In the genomic region with DNA sequence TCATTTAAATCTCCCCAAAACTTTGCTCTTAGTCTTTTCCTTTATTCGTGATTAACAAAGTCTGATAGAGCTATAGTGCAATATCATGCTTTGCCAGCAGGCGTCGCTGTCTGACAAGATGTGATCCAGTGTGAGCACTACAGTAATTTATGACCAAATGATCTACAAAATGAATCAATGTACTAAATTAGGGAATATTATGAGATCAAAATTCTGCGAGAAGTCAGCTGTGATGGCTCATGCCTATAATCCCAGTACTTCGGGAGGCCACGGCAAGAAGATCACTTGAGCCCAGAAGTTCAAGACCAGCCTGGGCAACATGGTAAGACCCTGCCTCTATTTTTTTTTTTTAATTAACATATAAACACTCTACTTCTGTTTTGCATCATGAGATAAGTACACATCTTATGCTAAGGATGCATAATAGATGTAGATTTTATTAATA, we compare ENCODE assay signal across 9 cellular contexts. TPM values are rescaled to one million over a fixed set of nuclear protein-coding genes. Genes with fewer than 3 reads are reported as not detected.
A peak's percentile ranks its signal among the peaks of the same experiment; 100 is the strongest.
DNase-seq lines count a peak whose midpoint lies in the region; ATAC-seq, FAIRE-seq and TF ChIP-seq lines count a peak whose summit lies in the region.
"Had no signal": no experiment of that assay in that cellular context is flagged by ENCODE, and none has a peak within 500 bp of the region (broad histone marks: within the 10 kb centered on the region; RNA-seq: fewer than 3 reads in every experiment).

No MANE protein-coding gene starts in this region.

- H3K4me3 Mint-ChIP-seq in activated naive CD4-positive, alpha-beta T cell treated with anti-CD3 and anti-CD28 coated beads for 36 hours = no peak overlapping the region
- H3K4me3 Mint-ChIP-seq: stimulated activated naive CD8-positive, alpha-beta T cell treated with anti-CD3 and anti-CD28 coated beads, Interleukin-15, Interleukin-2, amounts not matched to agents 100 ng/mL and 50 ng/mL, for 24 hours had no signal

- 0 out of 2 replicates have a peak, but pooled peaks cover 5% of the 10 kb centered on the region for H3K9me3 ChIP-seq in SK-N-MC (ENCODE audit: low read depth, low read length)
- H3K9me3 ChIP-seq in right cardiac atrium (ENCODE audit: control insufficient read depth, low read length) = no peaks in the 10 kb centered on the region

- H3K27ac ChIP-seq in SK-N-MC (no peak overlapping the region), right cardiac atrium (ENCODE audit: low read length) (no peak overlapping the region)

- H3K27me3 ChIP-seq in right cardiac atrium (ENCODE audit: control insufficient read depth, insufficient read depth) = no peaks in the 10 kb centered on the region

- H3K9ac ChIP-seq in SK-N-MC (ENCODE audit: insufficient read length) = no peak overlapping the region

- H3K36me3 ChIP-seq in SK-N-MC (ENCODE audit: insufficient read depth, low read length) = no peaks in the 10 kb centered on the region

- no peaks in the 10 kb centered on the region for H3K27me3 Mint-ChIP-seq in activated naive CD4-positive, alpha-beta T cell treated with anti-CD3 and anti-CD28 coated beads for 36 hours (ENCODE audit: low read depth)
- H3K27me3 Mint-ChIP-seq: stimulated activated naive CD8-positive, alpha-beta T cell treated with anti-CD3 and anti-CD28 coated beads, Interleukin-15, Interleukin-2, amounts not matched to agents 100 ng/mL and 50 ng/mL, for 24 hours had no signal

- 46% methylated on average over 6 of the region's 6 CpGs for WGBS in right cardiac atrium

- DNase-seq in AG09309 (ENCODE audit: low read depth) (no peak), GM19239 (ENCODE audit: insufficient read length, low spot score) (no peak), SK-N-MC (ENCODE audit: low read depth, low spot score) (peak; percentile 60), right cardiac atrium (peak; percentile 61 to 87 (median 80))
- peak; percentile 94 for DNase-seq in activated naive CD4-positive, alpha-beta T cell treated with anti-CD3 and anti-CD28 coated beads for 36 hours
- peak; percentile 92 to 93 for DNase-seq in stimulated activated CD4-positive, alpha-beta T cell treated with anti-CD3 and anti-CD28 coated beads, Interleukin-2, amount 100 ng/mL, for 24 hours

- no peaks in the 10 kb centered on the region for H3K36me3 Mint-ChIP-seq in activated naive CD4-positive, alpha-beta T cell treated with anti-CD3 and anti-CD28 coated beads for 36 hours (ENCODE audit: low read depth)

- H3K4me3 ChIP-seq in AG09309 (ENCODE audit: control insufficient read depth, low read depth, low read length) (no peak overlapping the region), SK-N-MC (no peak overlapping the region), right cardiac atrium (ENCODE audit: low read length) (no peak overlapping the region)

- peak; percentile 84 for TF ChIP-seq CTCF in AG09309 (IDR thresholded peaks at IDR 0.05; ENCODE audit: control insufficient read depth, insufficient read depth, low read depth, low read length, missing control alignments)

- intact Hi-C loops in activated naive CD4-positive, alpha-beta T cell treated with anti-CD3 and anti-CD28 coated beads for 36 hours (cut with micrococcal nuclease) = loop anchor here (1.0 kb wide), 2 partner anchors 166 to 202 kb away; no protein-coding TSS in a partner anchor
- intact Hi-C loops in right cardiac atrium (cut with DNase I) = loop anchor here in 3 of 4 donors (2.0 to 10.0 kb wide), 4 partner anchors 166 to 203 kb away; no protein-coding TSS in a partner anchor

- peak; percentile 81 for FAIRE-seq in GM19239 (lab: Jason Lieb, UNC)

- H3K27ac Mint-ChIP-seq in activated naive CD4-positive, alpha-beta T cell treated with anti-CD3 and anti-CD28 coated beads for 36 hours = no peak overlapping the region
- H3K27ac Mint-ChIP-seq: stimulated activated naive CD8-positive, alpha-beta T cell treated with anti-CD3 and anti-CD28 coated beads, Interleukin-15, Interleukin-2, amounts not matched to agents 100 ng/mL and 50 ng/mL, for 24 hours had no signal

- TF ChIP-seq POLR2A in GM18505 (IDR thresholded peaks at IDR 0.05; ENCODE audit: borderline replicate concordance, extremely low read depth, insufficient read depth, insufficient read length) = no peak

- H3K4me1 ChIP-seq in right cardiac atrium (ENCODE audit: control insufficient read depth, insufficient read depth, low read length) = peaks cover 7% of the 10 kb centered on the region

- peaks cover 16% of the 10 kb centered on the region for H3K4me1 Mint-ChIP-seq in activated naive CD4-positive, alpha-beta T cell treated with anti-CD3 and anti-CD28 coated beads for 36 hours (ENCODE audit: low read depth)

- ATAC-seq in right cardiac atrium = no peak
- ATAC-seq in HG02885 (IDR thresholded peaks at IDR 0.05; ENCODE audit: poor library complexity, unreplicated experiment) = no peak
- no peak for ATAC-seq in GM18505 (IDR thresholded peaks at IDR 0.05; ENCODE audit: unreplicated experiment)

- H3K9me3 Mint-ChIP-seq in activated naive CD4-positive, alpha-beta T cell treated with anti-CD3 and anti-CD28 coated beads for 36 hours = peaks cover 11% of the 10 kb centered on the region

- CTCF ChIA-PET in activated naive CD4-positive, alpha-beta T cell treated with anti-CD3 and anti-CD28 coated beads for 36 hours (lab: Charles Lee) = interaction anchor here (0.6 to 6.1 kb wide), 26 partner anchors 7 to 233 kb away, joined by 3 to 118 read pairs (median 4); no protein-coding TSS in a partner anchor

RNA-seq across cellular contexts. Expression of a gene that starts 3.6 kb away (rescaled TPM):
- 1 to 10 TPM; 4.8 to 5.0 TPM for total RNA-seq in activated naive CD4-positive, alpha-beta T cell treated with anti-CD3 and anti-CD28 coated beads for 36 hours
- total RNA-seq in right cardiac atrium = 10 to 100 TPM; 15.5 to 24.0 (median 18.0) TPM
- polyA plus RNA-seq in right cardiac atrium = 16.5 TPM

RNA-seq across cellular contexts. Expression of a gene that starts 54.5 kb away (rescaled TPM):
- total RNA-seq in activated naive CD4-positive, alpha-beta T cell treated with anti-CD3 and anti-CD28 coated beads for 36 hours = 1 to 10 TPM; 7.8 to 8.3 TPM
- 10 to 100 TPM; 29.8 to 39.8 (median 34.9) TPM for total RNA-seq in right cardiac atrium
- 27.0 TPM for polyA plus RNA-seq in right cardiac atrium

Comparison
In these comparisons a context has a peak if more than half of its experiments do, and no peak if none do; other contexts are left out.
1. DNase-seq: peak in SK-N-MC (single experiment), activated naive CD4-positive, alpha-beta T cell treated with anti-CD3 and anti-CD28 coated beads for 36 hours (single experiment), right cardiac atrium (3 of 3) and stimulated activated CD4-positive, alpha-beta T cell treated with anti-CD3 and anti-CD28 coated beads, Interleukin-2, amount 100 ng/mL, for 24 hours (2 of 2); none in AG09309 (single experiment) and GM19239 (single experiment).